In genomic region chr2:173963817-173964564, GRCh38 we compare ENCODE assay signal across 8 cellular contexts.
DNase-seq lines count a peak whose midpoint lies in the region; ATAC-seq and TF ChIP-seq lines count a peak whose summit lies in the region.

No MANE protein-coding gene starts in this region.

- peak; percentile 52 for ATAC-seq in GM21447 (IDR thresholded peaks at IDR 0.05; ENCODE audit: unreplicated experiment)

- no peaks in the 10 kb centered on the region for H3K27me3 ChIP-seq in mucosa of stomach (ENCODE audit: control insufficient read depth, insufficient read depth, low read length)

- H3K9ac ChIP-seq in mucosa of stomach (ENCODE audit: low read length) = peak overlapping the region; percentile 92

- peak; percentile 77 for TF ChIP-seq POLR2A in erythroblast (IDR thresholded peaks at IDR 0.05; ENCODE audit: low read length)

- no peaks in the 10 kb centered on the region for H3K36me3 ChIP-seq in mucosa of stomach (ENCODE audit: control insufficient read depth, insufficient read depth, low read length)

- H3K4me1 ChIP-seq in mucosa of stomach (ENCODE audit: control insufficient read depth, insufficient read depth, low read length) = peaks cover 13% of the 10 kb centered on the region

- peak; percentile 87 for DNase-seq in D341Med (ENCODE audit: low spot score)
- DNase-seq in HuH-7 (ENCODE audit: low spot score) = peak; percentile 86
- DNase-seq in OCI-M1 (lab: John Stamatoyannopoulos, UW) = peak; percentile 94
- peak; percentile 92 for DNase-seq in activated T-cell treated with anti-CD3 and anti-CD28 coated beads, Interleukin-2, amount 50 U/mL, for 1 hour
- DNase-seq in erythroblast (lab: John Stamatoyannopoulos, UW) = peak; percentile 93 to 96
- DNase-seq in stimulated activated CD8-positive, alpha-beta memory T cell treated with anti-CD3 and anti-CD28 coated beads, Interleukin-7, amount 100 ng/mL, for 1 hour (ENCODE audit: low read depth in 2 of 2) = peak; percentile 81 to 82

- no peaks in the 10 kb centered on the region for H3K9me3 ChIP-seq in mucosa of stomach (ENCODE audit: control insufficient read depth, low read length)

- no peak overlapping the region for H3K4me3 ChIP-seq in mucosa of stomach (ENCODE audit: low read length)
